ENCODE assay signal across 11 cellular contexts in genomic region chr7:134527979-134528371, GRCh38. TPM values are rescaled to one million over a fixed set of nuclear protein-coding genes. Genes with fewer than 3 reads are reported as not detected.
A peak's percentile ranks its signal among the peaks of the same experiment; 100 is the strongest.
DNase-seq lines count a peak whose midpoint lies in the region; ATAC-seq, FAIRE-seq and TF ChIP-seq lines count a peak whose summit lies in the region.
"Had no signal": no experiment of that assay in that cellular context is flagged by ENCODE, and none has a peak within 500 bp of the region (broad histone marks: within the 10 kb centered on the region; RNA-seq: fewer than 3 reads in every experiment).

No MANE protein-coding gene starts in this region.

- no peaks in the 10 kb centered on the region for H3K36me3 ChIP-seq in astrocyte (ENCODE audit: insufficient read depth, low read length)
- no peaks in the 10 kb centered on the region for H3K36me3 ChIP-seq in left lung

- peak; percentile 70 for ATAC-seq in left lung
- ATAC-seq in natural killer cell, result no peak

- FAIRE-seq in astrocyte (lab: Jason Lieb, UNC), result no peak

- H3K27ac ChIP-seq in astrocyte (ENCODE audit: low read depth, low read length) (no peak overlapping the region), left lung (no peak overlapping the region)
- H3K27ac ChIP-seq: C4-2B had no signal

- no peaks in the 10 kb centered on the region for H3K9me3 Mint-ChIP-seq in astrocyte (ENCODE audit: unreplicated experiment)
- H3K9me3 Mint-ChIP-seq in natural killer cell, result no peaks in the 10 kb centered on the region
- H3K9me3 Mint-ChIP-seq: mesothelial cell of epicardium had no signal

- no peaks in the 10 kb centered on the region for H3K9me3 ChIP-seq in astrocyte (ENCODE audit: insufficient read depth, low read depth, low read length)
- H3K9me3 ChIP-seq in left lung, result no peaks in the 10 kb centered on the region

- no peak overlapping the region for H3K9ac ChIP-seq in astrocyte (ENCODE audit: low read length)

- no peak overlapping the region for H3K4me2 ChIP-seq in astrocyte (ENCODE audit: low read length)

- intact Hi-C loops in left lung (cut with DNase I) (no loop called here), natural killer cell (cut with micrococcal nuclease) (no loop called here)

- H3K36me3 Mint-ChIP-seq in astrocyte (ENCODE audit: low read depth, unreplicated experiment) (no peaks in the 10 kb centered on the region), natural killer cell (no peaks in the 10 kb centered on the region)
- H3K36me3 Mint-ChIP-seq: mesothelial cell of epicardium had no signal

- H2AFZ ChIP-seq in astrocyte (ENCODE audit: low read depth, low read length), result no peak overlapping the region

- no peak for TF ChIP-seq CTCF in astrocyte (IDR thresholded peaks at IDR 0.05; ENCODE audit: insufficient read depth, low read depth, low read length)
- no peak for TF ChIP-seq CTCF in left lung (IDR thresholded peaks at IDR 0.05)
- no peak for TF ChIP-seq CTCF in natural killer cell (IDR thresholded peaks at IDR 0.05)

- H3K4me1 Mint-ChIP-seq in astrocyte (ENCODE audit: low read depth, unreplicated experiment) (peaks cover 10% of the 10 kb centered on the region), natural killer cell (no peaks in the 10 kb centered on the region)

- H3K4me1 ChIP-seq in astrocyte (ENCODE audit: insufficient read depth, low read length), result peaks cover 4% of the 10 kb centered on the region
- peaks cover 0 to 2% of the 10 kb centered on the region in 2 donors for H3K4me1 ChIP-seq in left lung

- H3K27me3 ChIP-seq in astrocyte (ENCODE audit: insufficient read depth, low read length), result peaks cover 5% of the 10 kb centered on the region
- H3K27me3 ChIP-seq in left lung, result no peaks in the 10 kb centered on the region

- H3K79me2 ChIP-seq in astrocyte (ENCODE audit: insufficient read depth, low read length), result no peaks in the 10 kb centered on the region

- H3K27ac Mint-ChIP-seq in astrocyte (ENCODE audit: unreplicated experiment) (no peak overlapping the region), natural killer cell (no peak overlapping the region)

- H3K4me3 Mint-ChIP-seq in astrocyte (ENCODE audit: unreplicated experiment), result no peak overlapping the region
- H3K4me3 Mint-ChIP-seq in natural killer cell, result no peak overlapping the region
- H3K4me3 Mint-ChIP-seq: mesothelial cell of epicardium had no signal

- H3K27me3 Mint-ChIP-seq in astrocyte (ENCODE audit: low read depth, unreplicated experiment), result peaks cover 23% of the 10 kb centered on the region
- H3K27me3 Mint-ChIP-seq in natural killer cell (ENCODE audit: low read depth in 2 of 2), result peaks cover 11 to 21% of the 10 kb centered on the region in 2 donors

- peak; percentile 23 for DNase-seq in A172 (ENCODE audit: low spot score)
- peak; percentile 59 for DNase-seq in HT1080 (ENCODE audit: low read depth)
- peak; percentile 74 for DNase-seq in astrocyte (ENCODE audit: low read depth)
- no peak for DNase-seq in left lung
- DNase-seq in natural killer cell, result no peak
- no peak for DNase-seq in CD1c-positive myeloid dendritic cell (ENCODE audit: extremely low spot score)
- DNase-seq in activated CD4-positive, alpha-beta T cell treated with anti-CD3 and anti-CD28 coated beads for 1 hour, result no peak
- no peak for DNase-seq in NCI-H1092 treated with DMSO at 0.1 percent for 48 hours (lab: John Stamatoyannopoulos, UW)
- DNase-seq: activated CD8-positive, alpha-beta memory T cell treated with anti-CD3 and anti-CD28 coated beads, Interleukin-2, amount 50 U/mL, for 4 hours had no signal

- H3K4me3 ChIP-seq in astrocyte (ENCODE audit: insufficient read depth, low read depth, low read length) (no peak overlapping the region), left lung (no peak overlapping the region)

- no peaks in the 10 kb centered on the region for H4K20me1 ChIP-seq in astrocyte (ENCODE audit: insufficient read depth, low read length)

RNA-seq across cellular contexts. Expression of gene AKR1B10, which starts 0.6 kb away (rescaled TPM):
- 3.0 and 15.8 TPM in 2 replicates for total RNA-seq in A172 (2014; rRNA removed; shearing (Covaris generic))
- total RNA-seq in HT1080 (2014; rRNA removed; shearing (Covaris generic)), result 1.2 and 1.6 TPM in 2 replicates
- polyA plus RNA-seq in HT1080 (2015; cell fraction: cytosol; rRNA removed), result 1.0 and 2.1 TPM in 2 replicates
- 1.6 and 3.3 TPM in 2 replicates for polyA plus RNA-seq in HT1080 (2015; cell fraction: nucleus; rRNA removed)
- total RNA-seq in astrocyte, result 0.17 and 0.54 TPM in 2 replicates
- total RNA-seq in left lung, result not detected
- not detected for total RNA-seq in natural killer cell

RNA-seq across cellular contexts. Expression of gene AKR1B15, which starts 20.9 kb away (rescaled TPM):
- total RNA-seq in A172 (2014; rRNA removed; shearing (Covaris generic)), result not detected in 2 replicates
- not detected in 2 replicates for total RNA-seq in HT1080 (2014; rRNA removed; shearing (Covaris generic))
- polyA plus RNA-seq in HT1080 (2015; cell fraction: cytosol; rRNA removed), result not detected in 2 replicates
- polyA plus RNA-seq in HT1080 (2015; cell fraction: nucleus; rRNA removed), result not detected in 2 replicates
- not detected in 2 replicates for total RNA-seq in astrocyte
- not detected for total RNA-seq in left lung
- total RNA-seq in natural killer cell, result not detected

Comparison
In these comparisons a context has a peak if more than half of its experiments do, and no peak if none do; other contexts are left out.
1. DNase-seq: peak in A172 (single experiment), HT1080 (single experiment) and astrocyte (single experiment); none in left lung (0 of 2), natural killer cell (single experiment), CD1c-positive myeloid dendritic cell (single experiment), activated CD4-positive, alpha-beta T cell treated with anti-CD3 and anti-CD28 coated beads for 1 hour (single experiment) and NCI-H1092 treated with DMSO at 0.1 percent for 48 hours (single experiment).